Comparison of ENCODE assay signal across 8 cellular contexts in the genomic region with DNA sequence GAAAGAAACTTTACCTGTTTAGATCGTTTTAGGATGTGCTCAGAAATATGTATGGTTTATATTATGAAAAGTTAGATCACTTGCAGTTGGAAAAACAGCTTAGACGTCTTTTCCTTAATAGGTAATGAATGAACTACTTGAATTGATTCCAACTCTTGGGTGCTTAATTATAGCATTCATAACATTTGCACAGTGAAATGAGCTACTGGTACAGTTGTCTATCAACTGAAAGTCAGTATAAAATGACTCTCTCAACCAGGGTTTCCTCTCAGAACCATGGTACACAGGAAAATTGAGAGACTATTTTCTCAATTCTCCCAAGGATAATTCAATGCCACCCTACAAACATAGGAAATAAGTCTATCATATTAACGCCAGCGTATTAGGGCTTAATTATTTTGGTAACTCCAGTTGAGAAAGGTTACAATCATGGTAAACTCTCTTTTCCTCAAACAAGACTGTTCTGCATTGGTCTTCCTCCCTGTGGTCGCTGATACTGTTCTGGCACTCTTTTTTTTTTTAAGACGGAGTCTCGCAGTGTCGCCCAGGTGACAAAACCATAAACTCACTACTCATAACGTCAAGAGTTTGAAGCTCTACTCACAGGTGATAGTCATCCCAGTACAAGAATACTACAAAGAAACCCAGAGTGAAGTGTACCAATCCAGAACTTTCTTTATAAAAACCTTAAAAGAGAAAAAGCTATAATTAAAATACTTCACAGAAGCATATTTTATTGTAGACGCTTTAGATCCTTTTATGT. TPM values are rescaled to one million over a fixed set of nuclear protein-coding genes. Genes with fewer than 3 reads are reported as not detected.
DNase-seq lines count a peak whose midpoint lies in the region; ATAC-seq and TF ChIP-seq lines count a peak whose summit lies in the region.

No MANE protein-coding gene starts in this region.

- H3K9me3 Mint-ChIP-seq in CD4-positive, alpha-beta memory T cell: no peaks in the 10 kb centered on the region

- no peaks in the 10 kb centered on the region for H3K9me3 ChIP-seq in CD4-positive, alpha-beta memory T cell (ENCODE audit: control insufficient read depth in 1 of 2, low read length in 2 of 2)
- peaks cover 6% of the 10 kb centered on the region; the same call in 1 of the 2 replicates for H3K9me3 ChIP-seq in iPS-20b (ENCODE audit: insufficient read depth, low read depth, low read length)
- H3K9me3 ChIP-seq in adrenal gland (replicated peaks in 1 of 3): peaks cover 0 to 7% (median 0%) of the 10 kb centered on the region in 3 donors

- peaks cover 16% of the 10 kb centered on the region for H3K4me1 ChIP-seq in CD4-positive, alpha-beta memory T cell (ENCODE audit: insufficient read depth, low read length)
- peaks cover 33% of the 10 kb centered on the region for H3K4me1 ChIP-seq in iPS-20b (ENCODE audit: insufficient read depth, low read length)
- H3K4me1 ChIP-seq in adrenal gland (replicated peaks in 1 of 2): peaks cover 14 to 23% of the 10 kb centered on the region in 2 donors

- H3K27ac ChIP-seq in CD4-positive, alpha-beta memory T cell (ENCODE audit: low read depth, low read length): no peak overlapping the region
- H3K27ac ChIP-seq in iPS-20b (ENCODE audit: low read length) (no peak overlapping the region), adrenal gland (no peak overlapping the region)

- 57 to 63% (median 58%) methylated on average over 10 of the region's 10 CpGs for WGBS in adrenal gland, 4 donors

- CTCF ChIA-PET in CD4-positive, alpha-beta memory T cell (lab: Charles Lee; ENCODE audit: partially characterized antibody): interaction anchor here (2.5 kb wide), 1 partner anchor 25 kb away, joined by 20 read pairs; a partner anchor contains a TSS

- no peaks in the 10 kb centered on the region for H3K36me3 ChIP-seq in CD4-positive, alpha-beta memory T cell (ENCODE audit: insufficient read depth, low read length)
- H3K36me3 ChIP-seq in iPS-20b (ENCODE audit: insufficient read depth, low read depth, low read length) (peaks cover 12% of the 10 kb centered on the region), adrenal gland (replicated peaks in 1 of 2) (no peaks in the 10 kb centered on the region)

- peak overlapping the region; percentile 95; the same call in 1 of the 2 replicates for H3K9ac ChIP-seq in iPS-20b (ENCODE audit: low read depth, low read length)

- no peak for TF ChIP-seq POLR2A in adrenal gland (IDR thresholded peaks at IDR 0.05)

- no peak overlapping the region for H3K4me3 ChIP-seq in CD4-positive, alpha-beta memory T cell (ENCODE audit: low read length in 2 of 2)
- H3K4me3 ChIP-seq in iPS-20b (ENCODE audit: low read length) (peak overlapping the region; percentile 99), adrenal gland (no peak overlapping the region)

- peaks cover 15 to 28% (median 21%) of the 10 kb centered on the region in 4 donors for H3K4me1 Mint-ChIP-seq in CD4-positive, alpha-beta memory T cell

- no peak for TF ChIP-seq CTCF in adrenal gland (IDR thresholded peaks at IDR 0.05)

- ATAC-seq in GM18520 (IDR thresholded peaks at IDR 0.05; ENCODE audit: unreplicated experiment) (peak; percentile 34), HG03378 (IDR thresholded peaks at IDR 0.05; ENCODE audit: unreplicated experiment) (peak; percentile 51), HG03108 (IDR thresholded peaks at IDR 0.05; ENCODE audit: unreplicated experiment) (no peak)

- H3K27me3 ChIP-seq in CD4-positive, alpha-beta memory T cell (ENCODE audit: insufficient read depth, low read length): no peaks in the 10 kb centered on the region
- H3K27me3 ChIP-seq in iPS-20b (ENCODE audit: insufficient read depth, low read length) (no peaks in the 10 kb centered on the region), adrenal gland (no peaks in the 10 kb centered on the region)

- no peaks in the 10 kb centered on the region for H3K36me3 Mint-ChIP-seq in CD4-positive, alpha-beta memory T cell

- POLR2A ChIA-PET in CD4-positive, alpha-beta memory T cell (lab: Charles Lee; ENCODE audit: partially characterized antibody): interaction anchor here (4.1 kb wide), 1 partner anchor 13 kb away, joined by 23 read pairs; no protein-coding TSS in a partner anchor

- intact Hi-C loops in CD4-positive, alpha-beta memory T cell (cut with micrococcal nuclease): no loop called here
- intact Hi-C loops in adrenal gland (cut with DNase I): no loop called here

- H3K27ac Mint-ChIP-seq in CD4-positive, alpha-beta memory T cell: peak overlapping the region in 2 of 7 donors; percentile 2 to 43

- peak overlapping the region in 7 of 8 donors; percentile 8 to 91 (median 66) for H3K4me3 Mint-ChIP-seq in CD4-positive, alpha-beta memory T cell

- peak in 1 of 5 donors; percentile 24 for DNase-seq in CD4-positive, alpha-beta memory T cell
- peak; percentile 73 for DNase-seq in SW480 (ENCODE audit: low spot score)
- DNase-seq in adrenal gland: no peak
- DNase-seq in stimulated activated CD4-positive, alpha-beta T cell treated with anti-CD3 and anti-CD28 coated beads, Interleukin-12 subunit alpha, Interleukin-12 subunit beta, amount 100 ng/mL, for 4 hours: no peak

- peaks cover 0 to 1% of the 10 kb centered on the region in 2 donors for H3K27me3 Mint-ChIP-seq in CD4-positive, alpha-beta memory T cell

RNA-seq across cellular contexts. Expression of gene ANLN, which starts 2.0 kb away (rescaled TPM):
- under 1 TPM in 1 of 2 experiments, not detected in 1; 0.23 TPM for total RNA-seq in CD4-positive, alpha-beta memory T cell
- not detected for polyA plus RNA-seq in CD4-positive, alpha-beta memory T cell
- total RNA-seq in adrenal gland: 1 to 10 TPM; 2.0 to 9.0 (median 2.4) TPM
- polyA plus RNA-seq in adrenal gland: 1 to 10 TPM in 1 of 3 donors, under 1 TPM in 2; 0.20 to 2.7 (median 0.24) TPM
